1 cellular context compared by ENCODE assay signal in genomic region chr15:41603941-41604660, GRCh38.
A peak's percentile ranks its signal among the peaks of the same experiment; 100 is the strongest.
TF ChIP-seq lines count a peak whose summit lies in the region.

No MANE protein-coding gene starts in this region.

TF ChIP-seq in IMR-90, 13 proteins besides CTCF, POLR2A, EP300 and RAD21:
- TF ChIP-seq ELK1 (IDR thresholded peaks at IDR 0.05; ENCODE audit: borderline replicate concordance, low read depth, low read length): no peak
- TF ChIP-seq FOS (IDR thresholded peaks at IDR 0.05; ENCODE audit: low read depth, low read length): peak; percentile 40; the same call in 1 of the 2 replicates
- TF ChIP-seq CHD1 (IDR thresholded peaks at IDR 0.05; ENCODE audit: low read depth, low read length): no peak
- peak; percentile 47; the same call in 1 of the 2 replicates for TF ChIP-seq USF2 (IDR thresholded peaks at IDR 0.05; ENCODE audit: low read depth, low read length)
- no peak for TF ChIP-seq NFE2L2 (IDR thresholded peaks at IDR 0.05; ENCODE audit: low read depth, low read length)
- 0 out of 2 replicates have a peak, but pooled peaks have one; percentile 12 for TF ChIP-seq MAZ (IDR thresholded peaks at IDR 0.05; ENCODE audit: borderline replicate concordance, low read depth, low read length)
- TF ChIP-seq MXI1 (IDR thresholded peaks at IDR 0.05; ENCODE audit: borderline replicate concordance, low read depth, low read length): peak; percentile 71; the same call in 1 of the 2 replicates
- no peak for TF ChIP-seq MAFK (IDR thresholded peaks at IDR 0.05; ENCODE audit: low read depth, low read length)
- no peak for TF ChIP-seq RFX5 (IDR thresholded peaks at IDR 0.05; ENCODE audit: low read depth, low read length)
- peak; percentile 97 for TF ChIP-seq BHLHE40 (IDR thresholded peaks at IDR 0.05; ENCODE audit: low read depth, low read length)
- TF ChIP-seq CEBPB (IDR thresholded peaks at IDR 0.05; ENCODE audit: low read depth, low read length): no peak
- TF ChIP-seq RCOR1 (IDR thresholded peaks at IDR 0.05; ENCODE audit: insufficient replicate concordance, low read length): no peak
- peak; percentile 81 for TF ChIP-seq SMC3 (IDR thresholded peaks at IDR 0.05; ENCODE audit: low read depth, low read length)
